Comparison of ENCODE assay signal across 9 cellular contexts in the genomic region with DNA sequence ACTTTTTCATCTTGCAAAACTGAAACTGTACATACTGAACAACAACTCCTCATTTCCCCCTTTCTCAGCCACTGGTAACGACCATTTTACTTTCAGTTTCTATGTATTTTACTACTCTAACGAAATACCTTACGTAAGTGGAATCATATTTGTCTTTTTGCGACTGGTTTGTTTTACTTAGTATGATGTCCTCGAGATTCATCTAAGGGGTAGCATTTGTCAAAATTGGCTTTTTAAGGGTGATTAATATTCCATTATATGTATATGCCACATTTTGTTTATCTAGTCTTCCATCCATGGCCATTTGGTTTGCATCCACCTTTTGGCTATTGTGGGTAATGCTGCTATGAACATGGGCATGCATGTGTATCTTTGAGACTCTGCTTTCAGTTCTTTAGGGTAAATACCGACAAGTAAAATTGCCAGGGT. TPM values are rescaled to one million over a fixed set of nuclear protein-coding genes. Genes with fewer than 3 reads are reported as not detected.
DNase-seq lines count a peak whose midpoint lies in the region; ATAC-seq and TF ChIP-seq lines count a peak whose summit lies in the region.
"Had no signal": no experiment of that assay in that cellular context is flagged by ENCODE, and none has a peak within 500 bp of the region (broad histone marks: within the 10 kb centered on the region; RNA-seq: fewer than 3 reads in every experiment).

No MANE protein-coding gene starts in this region.

- H3K23ac ChIP-seq in mesendoderm (ENCODE audit: low read length) = no peak overlapping the region

- no peak overlapping the region for H3K4me2 ChIP-seq in mesendoderm (ENCODE audit: low read length)

- H2BK5ac ChIP-seq in mesendoderm (ENCODE audit: low read length) = no peak overlapping the region

- H3K9me3 ChIP-seq in muscle layer of duodenum (ENCODE audit: control insufficient read depth in 1 of 2, low read length in 2 of 2) (no peaks in the 10 kb centered on the region), SJCRH30 (replicated peaks) (no peaks in the 10 kb centered on the region)

- H2BK15ac ChIP-seq in mesendoderm (replicated peaks; ENCODE audit: low read depth) = no peak overlapping the region

- peaks cover 20% of the 10 kb centered on the region for H3K79me1 ChIP-seq in mesendoderm (ENCODE audit: low read length)

- H3K4me3 ChIP-seq in muscle layer of duodenum (ENCODE audit: low read depth in 1 of 2, low read length in 2 of 2) = peak overlapping the region in 1 of 2 donors; percentile 36
- no peak overlapping the region for H3K4me3 ChIP-seq in coronary artery
- no peak overlapping the region for H3K4me3 ChIP-seq in mesendoderm (ENCODE audit: low read length)
- H3K4me3 ChIP-seq in SJCRH30 = no peak overlapping the region

- TF ChIP-seq CTCF in coronary artery (IDR thresholded peaks at IDR 0.05) = no peak

- H3K79me2 ChIP-seq in mesendoderm (ENCODE audit: control insufficient read depth, insufficient read depth, low read length) = peaks cover 31% of the 10 kb centered on the region

- H3K27me3 ChIP-seq in muscle layer of duodenum (ENCODE audit: low read depth, low read length) (no peaks in the 10 kb centered on the region), mesendoderm (ENCODE audit: insufficient read depth, low read length, poor library complexity) (no peaks in the 10 kb centered on the region), SJCRH30 (no peaks in the 10 kb centered on the region)

- H2AK5ac ChIP-seq in mesendoderm (ENCODE audit: low read length) = no peak overlapping the region

- DNase-seq in SIG-M5 treated with dmso at 0.1 percent for 504 hours (lab: John Stamatoyannopoulos, UW; ENCODE audit: unreplicated experiment) (peak; percentile 89), coronary artery (ENCODE audit: low spot score) (no peak), mesendoderm (no peak), SJCRH30 (no peak), amniotic stem cell (lab: John Stamatoyannopoulos, UW) (no peak)

- TF ChIP-seq POLR2A in GM18505 (IDR thresholded peaks at IDR 0.05; ENCODE audit: borderline replicate concordance, extremely low read depth, insufficient read depth, insufficient read length) = no peak

- H3K56ac ChIP-seq in mesendoderm (ENCODE audit: low read length) = no peak overlapping the region

- no peak overlapping the region for H2BK120ac ChIP-seq in mesendoderm (ENCODE audit: low read depth, low read length)

- WGBS in mesendoderm (ENCODE audit: extremely low coverage, insufficient coverage, low lambda C conversion rate) = no CpG with 5 or more reads among the region's 6 CpGs

- H3K9ac ChIP-seq in mesendoderm (ENCODE audit: low read length) = no peak overlapping the region

- peak; percentile 53 for ATAC-seq in GM18505 (IDR thresholded peaks at IDR 0.05; ENCODE audit: unreplicated experiment)
- peak; percentile 67 for ATAC-seq in HG02798 (IDR thresholded peaks at IDR 0.05; ENCODE audit: poor library complexity, unreplicated experiment)
- ATAC-seq: Panc1 had no signal

- no peak overlapping the region for H3K4ac ChIP-seq in mesendoderm (ENCODE audit: low read depth, low read length)

- no peak overlapping the region for H4K5ac ChIP-seq in mesendoderm (ENCODE audit: low read length)

- no peak overlapping the region for H3K18ac ChIP-seq in mesendoderm (ENCODE audit: low read length)

- H3K36me3 ChIP-seq in muscle layer of duodenum (ENCODE audit: control insufficient read depth in 1 of 2, insufficient read depth in 2 of 2, low read length in 2 of 2) (peaks cover 71 to 79% of the 10 kb centered on the region in 2 donors), mesendoderm (ENCODE audit: control insufficient read depth, insufficient read depth, low read length) (peaks cover 32% of the 10 kb centered on the region), SJCRH30 (peaks cover 92% of the 10 kb centered on the region)

- H3K27ac ChIP-seq in muscle layer of duodenum (ENCODE audit: low read length) = peak overlapping the region; percentile 47
- H3K27ac ChIP-seq in coronary artery = no peak overlapping the region
- no peak overlapping the region for H3K27ac ChIP-seq in mesendoderm (ENCODE audit: low read depth, low read length)
- H3K27ac ChIP-seq in SJCRH30 = no peak overlapping the region

- H3K4me1 ChIP-seq in muscle layer of duodenum (ENCODE audit: control insufficient read depth in 1 of 2, insufficient read depth in 2 of 2, low read length in 2 of 2) (peaks cover under 1 to 7% of the 10 kb centered on the region in 2 donors), mesendoderm (ENCODE audit: control insufficient read depth, low read depth, low read length) (peaks cover 1% of the 10 kb centered on the region), SJCRH30 (no peaks in the 10 kb centered on the region)

- no peak overlapping the region for H4K8ac ChIP-seq in mesendoderm (ENCODE audit: low read depth, low read length)

RNA-seq across cellular contexts. Expression of a gene that starts 10.4 kb away (rescaled TPM):
- 345 TPM for polyA plus RNA-seq in mesendoderm (2013, experiment 1 of 2)
- polyA plus RNA-seq in mesendoderm (2013, experiment 2 of 2) = 347 TPM
- 530 and 537 TPM in 2 replicates for total RNA-seq in SJCRH30 (2014; rRNA removed; shearing (Covaris generic))

RNA-seq across cellular contexts. Expression of a gene that starts 33.9 kb away (rescaled TPM):
- polyA plus RNA-seq in mesendoderm (2013, experiment 1 of 2) = 8.1 TPM
- 7.0 TPM for polyA plus RNA-seq in mesendoderm (2013, experiment 2 of 2)
- total RNA-seq in SJCRH30 (2014; rRNA removed; shearing (Covaris generic)) = 14.4 and 15.6 TPM in 2 replicates
